In genomic region chr19:23799321-23799720, GRCh38 we compare ENCODE assay signal across 10 cellular contexts. TPM values are rescaled to one million over a fixed set of nuclear protein-coding genes. Genes with fewer than 3 reads are reported as not detected.
A peak's percentile ranks its signal among the peaks of the same experiment; 100 is the strongest.
DNase-seq lines count a peak whose midpoint lies in the region; ATAC-seq lines count a peak whose summit lies in the region.
"Had no signal": no experiment of that assay in that cellular context is flagged by ENCODE, and none has a peak within 500 bp of the region (broad histone marks: within the 10 kb centered on the region; RNA-seq: fewer than 3 reads in every experiment).

No MANE protein-coding gene starts in this region.

- POLR2A ChIA-PET in activated CD4-positive, alpha-beta memory T cell treated with anti-CD3 and anti-CD28 coated beads, Interleukin-2, amount 10 ng/mL, durations not matched to agents 7 days and 5 days (lab: Charles Lee), result interaction anchor here (1.0 to 2.2 kb wide), 4 partner anchors 36 to 113 kb away, joined by 3 to 13 read pairs (median 4); partner anchors contain the start of genes ZNF675 and ZNF681

- DNase-seq in SHP77 (lab: John Stamatoyannopoulos, UW) (peak; percentile 50 to 58), SHP77 treated with DMSO at 0.1 percent for 48 hours (lab: John Stamatoyannopoulos, UW) (no peak), myocyte (ENCODE audit: low read depth) (peak; percentile 36), NOMO-1 treated with DMSO at 0.1 percent for 48 hours (lab: John Stamatoyannopoulos, UW; ENCODE audit: unreplicated experiment) (no peak), HuH-7 (ENCODE audit: low spot score) (no peak)
- peak; percentile 36 for DNase-seq in activated CD4-positive, alpha-beta memory T cell treated with anti-CD3 and anti-CD28 coated beads, Interleukin-2, amount 10 ng/mL, durations not matched to agents 7 days and 5 days
- DNase-seq: NCI-H526 had no signal

- peaks cover 22% of the 10 kb centered on the region for H3K4me1 Mint-ChIP-seq in activated CD4-positive, alpha-beta memory T cell treated with anti-CD3 and anti-CD28 coated beads, Interleukin-2, amount 10 ng/mL, durations not matched to agents 7 days and 5 days

- no peak for ATAC-seq in GM21515 (IDR thresholded peaks at IDR 0.05; ENCODE audit: unreplicated experiment)
- ATAC-seq: K562 had no signal

- H3K4me3 Mint-ChIP-seq in activated CD4-positive, alpha-beta memory T cell treated with anti-CD3 and anti-CD28 coated beads, Interleukin-2, amount 10 ng/mL, durations not matched to agents 7 days and 5 days, result peak overlapping the region; percentile 60

- H3K9me3 ChIP-seq in KOPT-K1 (ENCODE audit: insufficient read depth, low read length, poor library complexity, severe bottlenecking), result peaks cover 19% of the 10 kb centered on the region

- CTCF ChIA-PET in activated CD4-positive, alpha-beta memory T cell treated with anti-CD3 and anti-CD28 coated beads, Interleukin-2, amount 10 ng/mL, durations not matched to agents 7 days and 5 days (lab: Charles Lee), result no interaction called here

- no peaks in the 10 kb centered on the region for H3K27me3 Mint-ChIP-seq in activated CD4-positive, alpha-beta memory T cell treated with anti-CD3 and anti-CD28 coated beads, Interleukin-2, amount 10 ng/mL, durations not matched to agents 7 days and 5 days

- H3K27ac ChIP-seq in KOPT-K1 (ENCODE audit: low read depth, low read length, poor library complexity, severe bottlenecking), result peak overlapping the region; percentile 75

- peaks cover 13% of the 10 kb centered on the region for H3K9me3 Mint-ChIP-seq in activated CD4-positive, alpha-beta memory T cell treated with anti-CD3 and anti-CD28 coated beads, Interleukin-2, amount 10 ng/mL, durations not matched to agents 7 days and 5 days

- peak overlapping the region; percentile 75 for H3K27ac Mint-ChIP-seq in activated CD4-positive, alpha-beta memory T cell treated with anti-CD3 and anti-CD28 coated beads, Interleukin-2, amount 10 ng/mL, durations not matched to agents 7 days and 5 days

- H3K36me3 Mint-ChIP-seq in activated CD4-positive, alpha-beta memory T cell treated with anti-CD3 and anti-CD28 coated beads, Interleukin-2, amount 10 ng/mL, durations not matched to agents 7 days and 5 days (ENCODE audit: low read depth), result peaks cover 5% of the 10 kb centered on the region

- H3K36me3 ChIP-seq in KOPT-K1 (ENCODE audit: insufficient read depth, low read length), result peaks cover 6% of the 10 kb centered on the region; the same call in 1 of the 2 replicates

RNA-seq across cellular contexts. Expression of gene ZNF681, which starts 40.6 kb away (rescaled TPM):
- total RNA-seq in activated CD4-positive, alpha-beta memory T cell treated with anti-CD3 and anti-CD28 coated beads, Interleukin-2, amount 10 ng/mL, durations not matched to agents 7 days and 5 days, result 1 to 10 TPM; 3.7 to 5.9 TPM
- total RNA-seq in myocyte, result 1.1 and 1.2 TPM in 2 replicates
- 0.14 TPM for polyA plus RNA-seq in myocyte (2012)

Comparison
In these comparisons a context has a peak if more than half of its experiments do, and no peak if none do; other contexts are left out.
1. DNase-seq: peak in SHP77 (2 of 2), activated CD4-positive, alpha-beta memory T cell treated with anti-CD3 and anti-CD28 coated beads, Interleukin-2, amount 10 ng/mL, durations not matched to agents 7 days and 5 days (single experiment) and myocyte (single experiment); none in SHP77 treated with DMSO at 0.1 percent for 48 hours (single experiment), NOMO-1 treated with DMSO at 0.1 percent for 48 hours (single experiment) and HuH-7 (single experiment).